17 cellular contexts compared by ENCODE assay signal in genomic region chr13:93145199-93145598, GRCh38.
"Had no signal": no experiment of that assay in that cellular context is flagged by ENCODE, and none has a peak within 500 bp of the region (broad histone marks: within the 10 kb centered on the region; RNA-seq: fewer than 3 reads in every experiment).

No MANE protein-coding gene starts in this region.

- H3K27ac Mint-ChIP-seq: activated CD4-positive, alpha-beta T cell treated with anti-CD3 and anti-CD28 coated beads for 36 hours; activated CD8-positive, alpha-beta T cell treated with anti-CD3 and anti-CD28 coated beads for 36 hours; activated naive CD4-positive, alpha-beta T cell treated with anti-CD3 and anti-CD28 coated beads for 36 hours; dendritic cell treated with granulocyte-macrophage colony-stimulating factor and Interleukin-4, amounts not matched to agents 40 ng/mL and 50 ng/mL, for 4 days; immature natural killer cell; naive thymus-derived CD4-positive, alpha-beta T cell; T-helper 2 cell treated with Interferon-gamma antibody and Interleukin-4, amounts not matched to agents 5 μg/mL and 100 μg/mL, for 36 hours had no signal

- ATAC-seq: activated CD4-positive, alpha-beta T cell treated with anti-CD3 and anti-CD28 coated beads for 36 hours; activated CD8-positive, alpha-beta T cell treated with anti-CD3 and anti-CD28 coated beads for 36 hours; activated T-cell treated with anti-CD3 and anti-CD28 coated beads, Interleukin-2, amount 50 U/mL, for 4 hours; naive thymus-derived CD4-positive, alpha-beta T cell; right cardiac atrium had no signal

- H3K27ac ChIP-seq: prostate gland, thyroid gland had no signal

- H3K27me3 Mint-ChIP-seq: activated CD4-positive, alpha-beta T cell treated with anti-CD3 and anti-CD28 coated beads for 36 hours; activated CD8-positive, alpha-beta T cell treated with anti-CD3 and anti-CD28 coated beads for 36 hours; dendritic cell treated with granulocyte-macrophage colony-stimulating factor and Interleukin-4, amounts not matched to agents 40 ng/mL and 50 ng/mL, for 4 days; naive thymus-derived CD4-positive, alpha-beta T cell had no signal

- H3K4me1 ChIP-seq: prostate gland, thyroid gland had no signal

- H3K36me3 ChIP-seq: prostate gland, thyroid gland had no signal

- FAIRE-seq: TTC549 had no signal

- H3K4me3 Mint-ChIP-seq: activated CD4-positive, alpha-beta T cell treated with anti-CD3 and anti-CD28 coated beads for 36 hours; activated CD8-positive, alpha-beta T cell treated with anti-CD3 and anti-CD28 coated beads for 36 hours; activated naive CD4-positive, alpha-beta T cell treated with anti-CD3 and anti-CD28 coated beads for 36 hours; activated T-cell treated with anti-CD3 and anti-CD28 coated beads, Interleukin-2, amount 50 U/mL, for 4 hours; dendritic cell treated with granulocyte-macrophage colony-stimulating factor and Interleukin-4, amounts not matched to agents 40 ng/mL and 50 ng/mL, for 4 days; immature natural killer cell; naive thymus-derived CD4-positive, alpha-beta T cell; T-helper 2 cell treated with Interferon-gamma antibody and Interleukin-4, amounts not matched to agents 5 μg/mL and 100 μg/mL, for 36 hours had no signal

- H3K4me3 ChIP-seq: prostate gland, thyroid gland had no signal

- H3K36me3 Mint-ChIP-seq: immature natural killer cell; naive thymus-derived CD4-positive, alpha-beta T cell had no signal

- H3K9me3 Mint-ChIP-seq: activated CD8-positive, alpha-beta T cell treated with anti-CD3 and anti-CD28 coated beads for 36 hours; dendritic cell treated with granulocyte-macrophage colony-stimulating factor and Interleukin-4, amounts not matched to agents 40 ng/mL and 50 ng/mL, for 4 days; T-helper 2 cell treated with Interferon-gamma antibody and Interleukin-4, amounts not matched to agents 5 μg/mL and 100 μg/mL, for 36 hours had no signal

- H3K27me3 ChIP-seq: thyroid gland had no signal

- H3K4me1 Mint-ChIP-seq: activated CD4-positive, alpha-beta T cell treated with anti-CD3 and anti-CD28 coated beads for 36 hours; immature natural killer cell; naive thymus-derived CD4-positive, alpha-beta T cell had no signal

- DNase-seq: activated CD4-positive, alpha-beta T cell treated with anti-CD3 and anti-CD28 coated beads for 36 hours; activated CD8-positive, alpha-beta T cell treated with anti-CD3 and anti-CD28 coated beads for 36 hours; activated naive CD4-positive, alpha-beta T cell treated with anti-CD3 and anti-CD28 coated beads for 36 hours; activated T-cell treated with anti-CD3 and anti-CD28 coated beads, Interleukin-2, amount 50 U/mL, for 4 hours; anterior cingulate cortex; effector memory CD4-positive, alpha-beta T cell; immature natural killer cell; mesenchymal stem cell; naive thymus-derived CD4-positive, alpha-beta T cell; right cardiac atrium; stimulated activated CD4-positive, alpha-beta T cell treated with anti-CD3 and anti-CD28 coated beads, Interleukin-2, amount 100 ng/mL, for 24 hours; stimulated activated naive CD4-positive, alpha-beta T cell treated with Interleukin-2 at 50 U/mL for 16 hours; thyroid gland had no signal

- H3K9me3 ChIP-seq: prostate gland, thyroid gland had no signal
